ENCODE assay signal across 3 cellular contexts in genomic region chr19:29547981-29548380, GRCh38.
TF ChIP-seq lines count a peak whose summit lies in the region.

No MANE protein-coding gene starts in this region.

TF ChIP-seq in SK-N-SH, 30 proteins besides CTCF, POLR2A, EP300 and RAD21:
- TF ChIP-seq GABPA (IDR thresholded peaks at IDR 0.05; ENCODE audit: low read depth) (no peak), YY1 (IDR thresholded peaks at IDR 0.05; ENCODE audit: low read depth) (no peak), USF2 (IDR thresholded peaks at IDR 0.05; ENCODE audit: borderline replicate concordance, low read depth, low read length) (no peak)

TF ChIP-seq in SK-N-SH treated with all-trans-retinoic acid at 6 μM for 48 hours, 23 proteins besides CTCF, POLR2A, EP300 and RAD21:
- TF ChIP-seq ISL1 (CRISPR knock-in tag; IDR thresholded peaks at IDR 0.05) (no peak), ZFP30 (CRISPR knock-in tag; IDR thresholded peaks at IDR 0.05) (no peak), ZNF8 (CRISPR knock-in tag; IDR thresholded peaks at IDR 0.05) (no peak), ESRRG (CRISPR knock-in tag; IDR thresholded peaks at IDR 0.05) (no peak), RARB (CRISPR knock-in tag; IDR thresholded peaks at IDR 0.05) (no peak), CSRNP3 (CRISPR knock-in tag; IDR thresholded peaks at IDR 0.05) (no peak), TOX (CRISPR knock-in tag; IDR thresholded peaks at IDR 0.05; ENCODE audit: borderline replicate concordance) (no peak), ZFP3 (CRISPR knock-in tag; IDR thresholded peaks at IDR 0.05) (no peak), ZNF70 (CRISPR knock-in tag; IDR thresholded peaks at IDR 0.05) (no peak), TSHZ2 (CRISPR knock-in tag; IDR thresholded peaks at IDR 0.05) (no peak)

TF ChIP-seq in K562, 482 proteins besides CTCF, POLR2A, EP300 and RAD21:
- TF ChIP-seq ZFP36 (IDR thresholded peaks at IDR 0.05; ENCODE audit: low read depth, low read length, partially characterized antibody) = no peak
- peak; percentile 23; the same call in 1 of the 2 replicates for TF ChIP-seq ATF7 (IDR thresholded peaks at IDR 0.05)
- no peak for TF ChIP-seq KAT8 (IDR thresholded peaks at IDR 0.05; ENCODE audit: low read depth)
- TF ChIP-seq MTA1 (IDR thresholded peaks at IDR 0.05; ENCODE audit: borderline replicate concordance) = no peak
- no peak for TF ChIP-seq FOXJ3 (CRISPR knock-in tag; IDR thresholded peaks at IDR 0.05)
- TF ChIP-seq ATF3 (IDR thresholded peaks at IDR 0.05) = peak; percentile 62
- no peak for TF ChIP-seq ATF3 (CRISPR knock-in tag; conservative IDR thresholded peaks at IDR 0.05)
- no peak for TF ChIP-seq SRSF1 (IDR thresholded peaks at IDR 0.05; ENCODE audit: low read depth, low read length)
